1 cellular context compared by ENCODE assay signal in genomic region chr3:184755315-184755731, GRCh38.
TF ChIP-seq lines count a peak whose summit lies in the region.

No MANE protein-coding gene starts in this region.

TF ChIP-seq in HepG2, 621 proteins besides CTCF, POLR2A, EP300 and RAD21:
- no peak for TF ChIP-seq ZBTB10 (CRISPR knock-in tag; IDR thresholded peaks at IDR 0.05; ENCODE audit: borderline replicate concordance)
- TF ChIP-seq MNT (IDR thresholded peaks at IDR 0.05) = 0 out of 2 replicates have a peak, but pooled peaks have one; percentile 22
- no peak for TF ChIP-seq HNRNPL (IDR thresholded peaks at IDR 0.05; ENCODE audit: low read depth, low read length)
- no peak for TF ChIP-seq ZNF235 (CRISPR knock-in tag; IDR thresholded peaks at IDR 0.05; ENCODE audit: borderline replicate concordance)
- TF ChIP-seq ZBTB44 (CRISPR knock-in tag; IDR thresholded peaks at IDR 0.05) = no peak
- no peak for TF ChIP-seq CCDC6 (CRISPR knock-in tag; IDR thresholded peaks at IDR 0.05)
- no peak for TF ChIP-seq PLSCR1 (CRISPR knock-in tag; IDR thresholded peaks at IDR 0.05; ENCODE audit: borderline replicate concordance)
- TF ChIP-seq ZFYVE20 (CRISPR knock-in tag; IDR thresholded peaks at IDR 0.05; ENCODE audit: borderline replicate concordance, low read depth) = no peak
- TF ChIP-seq ZNF768 (CRISPR knock-in tag; IDR thresholded peaks at IDR 0.05) = peak; percentile 91
